In genomic region chr10:80464557-80465466, GRCh38 we compare ENCODE assay signal across 1 cellular context.
TF ChIP-seq lines count a peak whose summit lies in the region.

No MANE protein-coding gene starts in this region.

TF ChIP-seq in IMR-90, 13 proteins besides CTCF, POLR2A, EP300 and RAD21:
- TF ChIP-seq CEBPB (IDR thresholded peaks at IDR 0.05; ENCODE audit: low read depth, low read length) (no peak), BHLHE40 (IDR thresholded peaks at IDR 0.05; ENCODE audit: low read depth, low read length) (peak; percentile 83)
TF ChIP-seq in IMR-90: peak in this region for 1.
